In genomic region chr16:19245326-19245925, GRCh38 we compare ENCODE assay signal across 22 cellular contexts. TPM values are rescaled to one million over a fixed set of nuclear protein-coding genes. Genes with fewer than 3 reads are reported as not detected.
DNase-seq lines count a peak whose midpoint lies in the region; ATAC-seq and TF ChIP-seq lines count a peak whose summit lies in the region.
"Had no signal": no experiment of that assay in that cellular context is flagged by ENCODE, and none has a peak within 500 bp of the region (broad histone marks: within the 10 kb centered on the region; RNA-seq: fewer than 3 reads in every experiment).

No MANE protein-coding gene starts in this region.

- H2AK5ac ChIP-seq in trophoblast cell (ENCODE audit: low read length) = no peak overlapping the region

- H3K4me1 Mint-ChIP-seq in stimulated activated naive B cell treated with anti-CD40 and anti-IgM and Interleukin-4, amounts not matched to agents 10 μg/mL and 1 μg/mL and 100 μg/mL, for 72 hours = peaks cover 0 to 4% of the 10 kb centered on the region in 2 donors
- H3K4me1 Mint-ChIP-seq: activated naive CD8-positive, alpha-beta T cell treated with anti-CD3 and anti-CD28 coated beads, Interleukin-2, amount 50 U/mL, for 24 hours; CD8-positive, alpha-beta memory T cell; naive thymus-derived CD4-positive, alpha-beta T cell; T-cell had no signal

- H2AFZ ChIP-seq in trophoblast cell (ENCODE audit: insufficient read depth, low read length, poor library complexity) (no peak overlapping the region), Karpas-422 (ENCODE audit: low read length) (no peak overlapping the region)

- H2BK120ac ChIP-seq in trophoblast cell (ENCODE audit: insufficient read depth, low read length, poor library complexity) = no peak overlapping the region

- H3K27ac Mint-ChIP-seq in stimulated activated naive B cell treated with anti-CD40 and anti-IgM and Interleukin-4, amounts not matched to agents 10 μg/mL and 1 μg/mL and 100 μg/mL, for 72 hours = no peak overlapping the region
- H3K27ac Mint-ChIP-seq: activated naive CD8-positive, alpha-beta T cell treated with anti-CD3 and anti-CD28 coated beads, Interleukin-2, amount 50 U/mL, for 24 hours; CD8-positive, alpha-beta memory T cell; naive thymus-derived CD4-positive, alpha-beta T cell; T-cell had no signal

- no peak overlapping the region for H3K4me3 Mint-ChIP-seq in stimulated activated naive B cell treated with anti-CD40 and anti-IgM and Interleukin-4, amounts not matched to agents 10 μg/mL and 1 μg/mL and 100 μg/mL, for 72 hours
- H3K4me3 Mint-ChIP-seq: activated naive CD8-positive, alpha-beta T cell treated with anti-CD3 and anti-CD28 coated beads, Interleukin-2, amount 50 U/mL, for 24 hours; CD8-positive, alpha-beta memory T cell; naive thymus-derived CD4-positive, alpha-beta T cell; T-cell had no signal

- H3K9ac ChIP-seq in trophoblast cell (ENCODE audit: low read length) (no peak overlapping the region), Karpas-422 (ENCODE audit: low read length) (no peak overlapping the region)

- no peaks in the 10 kb centered on the region for H3K79me1 ChIP-seq in trophoblast cell (ENCODE audit: low read length)

- no peak overlapping the region for H3K18ac ChIP-seq in trophoblast cell (ENCODE audit: low read length)

- no peak overlapping the region for H2BK5ac ChIP-seq in trophoblast cell (ENCODE audit: low read depth, low read length, poor library complexity)

- H2BK12ac ChIP-seq in trophoblast cell (ENCODE audit: low read length) = no peak overlapping the region

- H3K4me1 ChIP-seq in prostate gland (replicated peaks) (no peaks in the 10 kb centered on the region), trophoblast cell (ENCODE audit: control insufficient read depth in 1 of 2, insufficient read depth in 2 of 2, low read length in 2 of 2) (no peaks in the 10 kb centered on the region), Karpas-422 (ENCODE audit: low read length) (no peaks in the 10 kb centered on the region)

- no peak overlapping the region for H4K8ac ChIP-seq in trophoblast cell (ENCODE audit: low read depth, low read length)

- H3K27me3 Mint-ChIP-seq in stimulated activated naive B cell treated with anti-CD40 and anti-IgM and Interleukin-4, amounts not matched to agents 10 μg/mL and 1 μg/mL and 100 μg/mL, for 72 hours = peaks cover 0 to 5% of the 10 kb centered on the region in 2 donors
- H3K27me3 Mint-ChIP-seq: activated naive CD8-positive, alpha-beta T cell treated with anti-CD3 and anti-CD28 coated beads, Interleukin-2, amount 50 U/mL, for 24 hours had no signal

- ATAC-seq in stimulated activated naive B cell treated with anti-CD40 and anti-IgM and Interleukin-4, amounts not matched to agents 10 μg/mL and 1 μg/mL and 100 μg/mL, for 72 hours (replicated peaks) = no peak
- ATAC-seq in GM18909 (IDR thresholded peaks at IDR 0.05; ENCODE audit: poor library complexity, unreplicated experiment) = no peak
- ATAC-seq: activated naive CD8-positive, alpha-beta T cell treated with anti-CD3 and anti-CD28 coated beads, Interleukin-2, amount 50 U/mL, for 24 hours; naive thymus-derived CD4-positive, alpha-beta T cell; T-cell had no signal

- no peak overlapping the region for H3K4me2 ChIP-seq in trophoblast cell (ENCODE audit: low read length)
- no peak overlapping the region for H3K4me2 ChIP-seq in Karpas-422 (ENCODE audit: low read depth, low read length, poor library complexity, severe bottlenecking)

- no peaks in the 10 kb centered on the region for H4K20me1 ChIP-seq in Karpas-422 (ENCODE audit: insufficient read depth, low read depth, low read length)

- no peaks in the 10 kb centered on the region for H3K36me3 ChIP-seq in prostate gland
- H3K36me3 ChIP-seq in trophoblast cell (ENCODE audit: control insufficient read depth in 1 of 2, insufficient read depth in 2 of 2, low read length in 2 of 2) = no peaks in the 10 kb centered on the region
- no peaks in the 10 kb centered on the region for H3K36me3 ChIP-seq in Karpas-422 (ENCODE audit: insufficient read depth, low read length)
- H3K36me3 ChIP-seq: esophagus muscularis mucosa had no signal

- H4K12ac ChIP-seq in trophoblast cell (ENCODE audit: low read depth, low read length) = no peak overlapping the region

- H3K27ac ChIP-seq in prostate gland (no peak overlapping the region), trophoblast cell (ENCODE audit: low read depth, low read length) (no peak overlapping the region), Karpas-422 (ENCODE audit: low read length) (no peak overlapping the region)
- H3K27ac ChIP-seq: esophagus muscularis mucosa, HL-60, skin epidermis had no signal

- DNase-seq in LNCaP clone FGC (ENCODE audit: low read depth) (peak; percentile 58), NCI-H2081 treated with DMSO at 0.1 percent for 48 hours (lab: John Stamatoyannopoulos, UW) (peak; percentile 30), NCI-H774 (lab: John Stamatoyannopoulos, UW) (peak; percentile 90), prostate gland (ENCODE audit: low spot score) (peak; percentile 13), trophoblast cell (no peak), Karpas-422 (no peak)
- DNase-seq in stimulated activated naive B cell treated with anti-CD40 and anti-IgM and Interleukin-4, amounts not matched to agents 10 μg/mL and 1 μg/mL and 100 μg/mL, for 72 hours = no peak
- DNase-seq: activated naive CD8-positive, alpha-beta T cell treated with anti-CD3 and anti-CD28 coated beads, Interleukin-2, amount 50 U/mL, for 24 hours; CD8-positive, alpha-beta memory T cell; KBM-7; naive thymus-derived CD4-positive, alpha-beta T cell; NCI-H1694; stimulated activated CD4-positive, alpha-beta T cell treated with anti-CD3 and anti-CD28 coated beads, Interleukin-4, amount 100 ng/mL, for 4 hours; stimulated activated CD8-positive, alpha-beta memory T cell treated with anti-CD3 and anti-CD28 coated beads, Interleukin-4, amount 100 ng/mL, for 48 hours; T-cell had no signal

- no peaks in the 10 kb centered on the region for H3K79me2 ChIP-seq in trophoblast cell (ENCODE audit: control insufficient read depth, insufficient read depth, low read length, poor library complexity)
- H3K79me2 ChIP-seq in Karpas-422 (ENCODE audit: low read length) = no peaks in the 10 kb centered on the region

- no peak for TF ChIP-seq POLR2A in prostate gland (IDR thresholded peaks at IDR 0.05)

- H3K27me3 ChIP-seq in prostate gland (replicated peaks; ENCODE audit: insufficient read depth) (no peaks in the 10 kb centered on the region), trophoblast cell (ENCODE audit: insufficient read depth, low read length) (no peaks in the 10 kb centered on the region), Karpas-422 (ENCODE audit: low read length) (no peaks in the 10 kb centered on the region)
- H3K27me3 ChIP-seq: esophagus muscularis mucosa had no signal

- no peak overlapping the region for H3K4ac ChIP-seq in trophoblast cell (ENCODE audit: low read depth, low read length)

- H3K4me3 ChIP-seq in LNCaP clone FGC (ENCODE audit: low read depth, low read length) (no peak overlapping the region), prostate gland (no peak overlapping the region), trophoblast cell (ENCODE audit: low read depth, low read length) (no peak overlapping the region), Karpas-422 (ENCODE audit: low read length) (no peak overlapping the region)
- H3K4me3 ChIP-seq: esophagus muscularis mucosa, lung, skin epidermis had no signal

- no peak overlapping the region for H4K91ac ChIP-seq in trophoblast cell (ENCODE audit: low read depth, low read length)

- no peak overlapping the region for H3K23ac ChIP-seq in trophoblast cell (ENCODE audit: low read length)

- TF ChIP-seq CTCF in LNCaP clone FGC (IDR thresholded peaks at IDR 0.05; ENCODE audit: control insufficient read depth, extremely low read depth, insufficient read depth) (peak; percentile 51), prostate gland (IDR thresholded peaks at IDR 0.05) (no peak)

- H3K9me3 Mint-ChIP-seq in stimulated activated naive B cell treated with anti-CD40 and anti-IgM and Interleukin-4, amounts not matched to agents 10 μg/mL and 1 μg/mL and 100 μg/mL, for 72 hours = peaks cover 0 to 11% of the 10 kb centered on the region in 2 donors

- no peaks in the 10 kb centered on the region for H3K9me2 ChIP-seq in Karpas-422 (replicated peaks; ENCODE audit: insufficient read depth, low read length)

- no peak overlapping the region for H3K14ac ChIP-seq in trophoblast cell (ENCODE audit: low read length)

- peaks cover 35 to 57% of the 10 kb centered on the region in 2 donors for H3K36me3 Mint-ChIP-seq in stimulated activated naive B cell treated with anti-CD40 and anti-IgM and Interleukin-4, amounts not matched to agents 10 μg/mL and 1 μg/mL and 100 μg/mL, for 72 hours
- H3K36me3 Mint-ChIP-seq: CD8-positive, alpha-beta memory T cell; naive thymus-derived CD4-positive, alpha-beta T cell; T-cell had no signal

- intact Hi-C loops in prostate gland (cut with DNase I) = no loop called here

- no peaks in the 10 kb centered on the region for H3K9me3 ChIP-seq in prostate gland
- H3K9me3 ChIP-seq in trophoblast cell (ENCODE audit: insufficient read depth, low read depth, low read length) = peaks cover 1% of the 10 kb centered on the region
- H3K9me3 ChIP-seq in Karpas-422 (ENCODE audit: low read length) = no peaks in the 10 kb centered on the region
- H3K9me3 ChIP-seq: esophagus muscularis mucosa had no signal

- WGBS in prostate gland = 70% methylated on average over 8 of the region's 8 CpGs
- no CpG with 5 or more reads among the region's 8 CpGs for WGBS in trophoblast cell (ENCODE audit: extremely low coverage, insufficient coverage, insufficient read length)

RNA-seq across cellular contexts. Expression of gene CLEC19A, which starts 40.1 kb away (rescaled TPM):
- total RNA-seq in prostate gland = under 1 TPM; 0.23 TPM
- polyA plus RNA-seq in trophoblast cell (2013) = not detected in 2 replicates
- not detected in 2 replicates for total RNA-seq in Karpas-422 (2014; rRNA removed; shearing (Covaris generic); ENCODE audit: low replicate concordance)
- total RNA-seq: CD8-positive, alpha-beta memory T cell; esophagus muscularis mucosa; G401; lung; naive thymus-derived CD4-positive, alpha-beta T cell; T-cell; temporal lobe had no signal
- polyA plus RNA-seq: CD8-positive, alpha-beta memory T cell; naive thymus-derived CD4-positive, alpha-beta T cell had no signal

Comparison
In these comparisons a context has a peak if more than half of its experiments do, and no peak if none do; other contexts are left out.
1. DNase-seq: peak in LNCaP clone FGC (single experiment), NCI-H2081 treated with DMSO at 0.1 percent for 48 hours (single experiment), NCI-H774 (single experiment) and prostate gland (single experiment); none in stimulated activated naive B cell treated with anti-CD40 and anti-IgM and Interleukin-4, amounts not matched to agents 10 μg/mL and 1 μg/mL and 100 μg/mL, for 72 hours (single experiment), trophoblast cell (0 of 2) and Karpas-422 (single experiment).